In genomic region chr3:13539671-13540070, GRCh38 we compare ENCODE assay signal across 19 cellular contexts. TPM values are rescaled to one million over a fixed set of nuclear protein-coding genes. Genes with fewer than 3 reads are reported as not detected.
DNase-seq lines count a peak whose midpoint lies in the region; ATAC-seq and TF ChIP-seq lines count a peak whose summit lies in the region.
"Had no signal": no experiment of that assay in that cellular context is flagged by ENCODE, and none has a peak within 500 bp of the region (broad histone marks: within the 10 kb centered on the region; RNA-seq: fewer than 3 reads in every experiment).

No MANE protein-coding gene starts in this region.

- H3K4me1 Mint-ChIP-seq in chondrocyte (ENCODE audit: low read depth) = peaks cover 100% of the 10 kb centered on the region

- intact Hi-C loops in PC-3 (cut with micrococcal nuclease) = loop anchor here (2.0 kb wide), 1 partner anchor 61 kb away; no protein-coding TSS in a partner anchor
- intact Hi-C loops in gastrocnemius medialis (cut with DNase I; ENCODE audit: low total_unique reads) = no loop called here
- intact Hi-C loops in mammary epithelial cell (cut with micrococcal nuclease) = no loop called here

- H3K9ac ChIP-seq in PC-3 (ENCODE audit: low read length) = no peak overlapping the region
- no peak overlapping the region for H3K9ac ChIP-seq in mammary epithelial cell (ENCODE audit: insufficient read depth, low read length)

- dilution Hi-C loops in mammary epithelial cell (cut with HindIII; ENCODE audit: low sequenced_read_pairs) = loop anchor here (10.0 kb wide), 1 partner anchor 65 kb away; no protein-coding TSS in a partner anchor

- no peaks in the 10 kb centered on the region for H3K27me3 Mint-ChIP-seq in chondrocyte (ENCODE audit: low read depth)
- H3K27me3 Mint-ChIP-seq: activated naive CD4-positive, alpha-beta T cell treated with anti-CD3 and anti-CD28 coated beads, Interleukin-2, amount 50 U/mL, for 24 hours had no signal

- H2AFZ ChIP-seq in PC-3 (ENCODE audit: low read length) (no peak overlapping the region), mammary epithelial cell (ENCODE audit: low read depth, low read length) (no peak overlapping the region)

- no TSS peak for BruUV-seq in PC-3 (replicated peaks; lab: Mats Ljungman, UMichigan)
- no TSS peak for BruUV-seq in mammary epithelial cell (replicated peaks; lab: Mats Ljungman, UMichigan)

- H3K27me3 ChIP-seq in PC-3 (ENCODE audit: low read length) (no peaks in the 10 kb centered on the region), gastrocnemius medialis (no peaks in the 10 kb centered on the region), mammary epithelial cell (ENCODE audit: insufficient read depth, low read length) (no peaks in the 10 kb centered on the region)

- no peak for TF ChIP-seq POLR2A in gastrocnemius medialis (IDR thresholded peaks at IDR 0.05)

- in situ Hi-C loops in G401 (cut with HindIII; ENCODE audit: low sequenced_read_pairs) = no loop called here
- in situ Hi-C loops in gastrocnemius medialis (cut with MboI; ENCODE audit: low sequenced_read_pairs in 4 of 4) = no loop called here
- in situ Hi-C loops in mammary epithelial cell (cut with MboI; ENCODE audit: low sequenced_read_pairs in 2 of 2) = no loop called here

- H3K9me2 ChIP-seq in PC-3 (replicated peaks; ENCODE audit: low read length) = no peaks in the 10 kb centered on the region

- H3K27ac ChIP-seq in PC-3 (ENCODE audit: low read length) = peak overlapping the region; percentile 88
- peak overlapping the region; percentile 35 to 52 (median 41) for H3K27ac ChIP-seq in gastrocnemius medialis
- H3K27ac ChIP-seq in mammary epithelial cell (ENCODE audit: insufficient read depth, low read depth, low read length) = no peak overlapping the region
- H3K27ac ChIP-seq: prostate gland had no signal

- peaks cover 10% of the 10 kb centered on the region for H3K9me3 Mint-ChIP-seq in chondrocyte (ENCODE audit: low read depth)
- H3K9me3 Mint-ChIP-seq: nephron progenitor cell had no signal

- CTCF ChIA-PET in PC-3 (lab: Charles Lee) = no interaction called here
- CTCF ChIA-PET in mammary epithelial cell (lab: Charles Lee; ENCODE audit: low non-redundant PET) = no interaction called here

- H3K4me1 ChIP-seq in PC-3 (ENCODE audit: insufficient read depth, low read length) (peaks cover 38% of the 10 kb centered on the region), gastrocnemius medialis (peaks cover 0 to 3% of the 10 kb centered on the region in 2 donors), mammary epithelial cell (ENCODE audit: insufficient read depth, low read length) (peaks cover 42% of the 10 kb centered on the region)
- H3K4me1 ChIP-seq: prostate gland had no signal

- H3K36me3 Mint-ChIP-seq in chondrocyte (ENCODE audit: low read depth) = no peaks in the 10 kb centered on the region
- H3K36me3 Mint-ChIP-seq: CD8-positive, alpha-beta T cell; mesothelial cell of epicardium had no signal

- TF ChIP-seq CTCF in PC-3 (conservative IDR thresholded peaks at IDR 0.05; ENCODE audit: low read depth, low read length) (no peak), chondrocyte (IDR thresholded peaks at IDR 0.05) (no peak), gastrocnemius medialis (IDR thresholded peaks at IDR 0.05 in 4 of 5, conservative IDR thresholded peaks at IDR 0.05 in 1 of 5) (no peak), mammary epithelial cell (conservative IDR thresholded peaks at IDR 0.05 in 1 of 2, IDR thresholded peaks at IDR 0.05 in 1 of 2; ENCODE audit: extremely low read depth in 1 of 2, insufficient read depth in 1 of 2, low read depth in 1 of 2, low read length in 2 of 2) (no peak)

- 89% methylated on average over 5 of the region's 8 CpGs for WGBS in mammary epithelial cell (ENCODE audit: low coverage, missing lambda C conversion rate)

- DNase-seq in G401 (ENCODE audit: low spot score) (peak; percentile 64), PC-3 (no peak), chondrocyte (ENCODE audit: low spot score) (no peak), gastrocnemius medialis (no peak), SIG-M5 (lab: John Stamatoyannopoulos, UW) (no peak), NK-92 (lab: John Stamatoyannopoulos, UW; ENCODE audit: unreplicated experiment) (no peak), mammary epithelial cell (no peak), DMS153 (lab: John Stamatoyannopoulos, UW) (no peak)
- DNase-seq: activated CD4-positive, alpha-beta T cell treated with anti-CD3 and anti-CD28 coated beads for 1 hour; activated T-cell treated with anti-CD3 and anti-CD28 coated beads, Interleukin-2, amount 50 U/mL, for 72 hours; CD8-positive, alpha-beta T cell; dermis blood vessel endothelial cell; DMS79; NCI-H146; nephron progenitor cell had no signal

- H4K20me1 ChIP-seq in PC-3 (ENCODE audit: low read length) (no peaks in the 10 kb centered on the region), mammary epithelial cell (ENCODE audit: insufficient read depth, low read length) (no peaks in the 10 kb centered on the region)

- no peak for ATAC-seq in PC-3
- no peak for ATAC-seq in gastrocnemius medialis
- ATAC-seq: activated T-cell treated with anti-CD3 and anti-CD28 coated beads, Interleukin-2, amount 50 U/mL, for 72 hours; CD8-positive, alpha-beta T cell; Panc1 had no signal

- H3K4me2 ChIP-seq in PC-3 (ENCODE audit: low read length) (no peak overlapping the region), mammary epithelial cell (ENCODE audit: insufficient read depth, low read depth, low read length) (no peak overlapping the region)

- H3K4me3 ChIP-seq in PC-3 (ENCODE audit: low read length) (no peak overlapping the region), gastrocnemius medialis (no peak overlapping the region), mammary epithelial cell (replicated peaks in 1 of 3; ENCODE audit: insufficient read depth in 1 of 3, low read depth in 2 of 3, low read length in 3 of 3) (no peak overlapping the region)
- H3K4me3 ChIP-seq: prostate gland had no signal

- H3K27ac Mint-ChIP-seq in chondrocyte (ENCODE audit: unreplicated experiment) = peak overlapping the region; percentile 99
- H3K27ac Mint-ChIP-seq: activated naive CD4-positive, alpha-beta T cell treated with anti-CD3 and anti-CD28 coated beads, Interleukin-2, amount 50 U/mL, for 24 hours; activated T-cell treated with anti-CD3 and anti-CD28 coated beads, Interleukin-2, amount 50 U/mL, for 72 hours; CD8-positive, alpha-beta T cell; mesothelial cell of epicardium had no signal

- H3K9me3 ChIP-seq in PC-3 (ENCODE audit: low read length) (peaks cover 3% of the 10 kb centered on the region; the same call in 1 of the 2 replicates), gastrocnemius medialis (no peaks in the 10 kb centered on the region), mammary epithelial cell (replicated peaks; ENCODE audit: insufficient read depth, low read length) (peaks cover 7% of the 10 kb centered on the region)
- H3K9me3 ChIP-seq: prostate gland had no signal

- H3F3A ChIP-seq in PC-3 (ENCODE audit: low read length, unreplicated experiment) = no peaks in the 10 kb centered on the region

- H3K36me3 ChIP-seq in PC-3 (ENCODE audit: low read depth, low read length) (no peaks in the 10 kb centered on the region), gastrocnemius medialis (no peaks in the 10 kb centered on the region), mammary epithelial cell (ENCODE audit: insufficient read depth, low read length) (no peaks in the 10 kb centered on the region)
- H3K36me3 ChIP-seq: prostate gland had no signal

- POLR2A ChIA-PET in PC-3 (lab: Charles Lee; ENCODE audit: unreplicated experiment) = no interaction called here

- H3K4me3 Mint-ChIP-seq in chondrocyte (ENCODE audit: unreplicated experiment) = no peak overlapping the region
- H3K4me3 Mint-ChIP-seq: activated naive CD4-positive, alpha-beta T cell treated with anti-CD3 and anti-CD28 coated beads, Interleukin-2, amount 50 U/mL, for 24 hours; activated T-cell treated with anti-CD3 and anti-CD28 coated beads, Interleukin-2, amount 50 U/mL, for 72 hours; CD8-positive, alpha-beta T cell; mesothelial cell of epicardium; nephron progenitor cell had no signal

- H3K79me2 ChIP-seq in PC-3 (ENCODE audit: low read length) = no peaks in the 10 kb centered on the region
- H3K79me2 ChIP-seq in mammary epithelial cell (ENCODE audit: insufficient read depth, low read length) = no peaks in the 10 kb centered on the region

RNA-seq across cellular contexts. Expression of gene FBLN2, which starts 9.3 kb away (rescaled TPM):
- total RNA-seq in G401 (2014; rRNA removed; shearing (Covaris generic)) = 2.4 and 5.0 TPM in 2 replicates
- total RNA-seq in PC-3 (2014; rRNA removed) (0.11 and 2.1 TPM in 2 replicates), chondrocyte (284 to 413 TPM (median 394 TPM) in 3 replicates), gastrocnemius medialis (10 to 100 TPM; 28.9 to 45.7 (median 34.0) TPM), mammary epithelial cell (1 to 10 TPM in 1 of 2 donors, not detected in 1; 2.2 TPM)
- 0.03 TPM for polyA plus RNA-seq in mammary epithelial cell
- polyA minus RNA-seq in mammary epithelial cell = not detected

RNA-seq across cellular contexts. Expression of gene HDAC11, which starts 59.6 kb away (rescaled TPM):
- 15.3 and 30.3 TPM in 2 replicates for total RNA-seq in G401 (2014; rRNA removed; shearing (Covaris generic))
- 21.8 and 24.2 TPM in 2 replicates for total RNA-seq in PC-3 (2014; rRNA removed)
- total RNA-seq in chondrocyte = 10.7 to 16.5 TPM (median 15.2 TPM) in 3 replicates
- 10 to 100 TPM; 13.0 to 40.4 (median 15.8) TPM for total RNA-seq in gastrocnemius medialis
- total RNA-seq in mammary epithelial cell = 10 to 100 TPM; 17.2 to 17.7 TPM
- 8.5 TPM for polyA plus RNA-seq in mammary epithelial cell
- 7.9 TPM for polyA minus RNA-seq in mammary epithelial cell
